18 cellular contexts compared by ENCODE assay signal in the genomic region with DNA sequence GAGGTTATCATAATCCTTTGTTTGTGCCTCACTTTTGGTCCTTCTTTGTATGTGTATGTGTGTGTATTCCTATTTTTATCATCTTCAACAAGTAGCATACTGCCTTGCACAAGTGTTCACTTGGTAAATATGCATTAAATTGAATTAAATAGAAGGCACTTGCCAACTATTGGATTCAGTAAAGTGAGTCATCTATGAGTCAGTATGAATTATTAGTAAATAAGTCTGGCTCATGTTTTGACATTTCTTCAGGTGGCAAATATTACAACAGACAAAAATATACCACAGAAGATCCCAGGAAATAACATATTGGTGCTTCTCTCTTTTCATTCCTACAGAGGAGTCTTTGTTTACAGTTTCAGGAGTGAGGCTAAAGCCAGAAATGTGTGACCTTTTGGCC.
A peak's percentile ranks its signal among the peaks of the same experiment; 100 is the strongest.
DNase-seq lines count a peak whose midpoint lies in the region; ATAC-seq and TF ChIP-seq lines count a peak whose summit lies in the region.
"Had no signal": no experiment of that assay in that cellular context is flagged by ENCODE, and none has a peak within 500 bp of the region (broad histone marks: within the 10 kb centered on the region; RNA-seq: fewer than 3 reads in every experiment).

No MANE protein-coding gene starts in this region.

- H3K4me3 Mint-ChIP-seq in HFFc6 (no peak overlapping the region; the same call in 1 of the 2 replicates), type B pancreatic cell (peak overlapping the region; percentile 1)
- no peak overlapping the region for H3K4me3 Mint-ChIP-seq in activated CD4-positive, alpha-beta T cell treated with anti-CD3 and anti-CD28 coated beads, Interleukin-2, amount 10 ng/mL, durations not matched to agents 24 days and 14 days
- H3K4me3 Mint-ChIP-seq: immature natural killer cell; natural killer cell; stimulated activated effector memory CD8-positive, alpha-beta T cell treated with anti-CD3 and anti-CD28 coated beads, Interleukin-12 subunit alpha, Interleukin-12 subunit beta, amount 100 ng/mL, for 72 hours; T-helper 2 cell treated with Interferon-gamma antibody and Interleukin-4, amounts not matched to agents 5 μg/mL and 100 μg/mL, for 36 hours had no signal

- peak; percentile 63; the same call in 2 of the 3 replicates for ATAC-seq in SK-N-SH treated with all-trans-retinoic acid at 6 μM for 48 hours
- ATAC-seq: natural killer cell; stimulated activated effector memory CD8-positive, alpha-beta T cell treated with anti-CD3 and anti-CD28 coated beads, Interleukin-12 subunit alpha, Interleukin-12 subunit beta, amount 100 ng/mL, for 72 hours had no signal

- TF ChIP-seq CTCF in HFFc6 (IDR thresholded peaks at IDR 0.05) (no peak), type B pancreatic cell (conservative IDR thresholded peaks at IDR 0.05) (no peak)

- H3K27ac Mint-ChIP-seq in HFFc6, result peak overlapping the region; percentile 8; the same call in 1 of the 2 replicates
- H3K27ac Mint-ChIP-seq in type B pancreatic cell, result no peak overlapping the region
- no peak overlapping the region for H3K27ac Mint-ChIP-seq in activated CD4-positive, alpha-beta T cell treated with anti-CD3 and anti-CD28 coated beads, Interleukin-2, amount 10 ng/mL, durations not matched to agents 24 days and 14 days
- H3K27ac Mint-ChIP-seq: immature natural killer cell; natural killer cell; stimulated activated effector memory CD8-positive, alpha-beta T cell treated with anti-CD3 and anti-CD28 coated beads, Interleukin-12 subunit alpha, Interleukin-12 subunit beta, amount 100 ng/mL, for 72 hours; T-helper 2 cell treated with Interferon-gamma antibody and Interleukin-4, amounts not matched to agents 5 μg/mL and 100 μg/mL, for 36 hours had no signal

- intact Hi-C loops in activated CD4-positive, alpha-beta T cell treated with anti-CD3 and anti-CD28 coated beads, Interleukin-2, amount 10 ng/mL, durations not matched to agents 24 days and 14 days (cut with micrococcal nuclease), result no loop called here

- H3K27me3 Mint-ChIP-seq in HFFc6 (ENCODE audit: insufficient read depth) (peaks cover 5% of the 10 kb centered on the region; the same call in 1 of the 2 replicates), type B pancreatic cell (no peaks in the 10 kb centered on the region)
- peaks cover 38% of the 10 kb centered on the region for H3K27me3 Mint-ChIP-seq in activated CD4-positive, alpha-beta T cell treated with anti-CD3 and anti-CD28 coated beads, Interleukin-2, amount 10 ng/mL, durations not matched to agents 24 days and 14 days

- H3K36me3 Mint-ChIP-seq in HFFc6 (ENCODE audit: low read depth), result peaks cover 31% of the 10 kb centered on the region
- H3K36me3 Mint-ChIP-seq in type B pancreatic cell, result no peaks in the 10 kb centered on the region
- H3K36me3 Mint-ChIP-seq in activated CD4-positive, alpha-beta T cell treated with anti-CD3 and anti-CD28 coated beads, Interleukin-2, amount 10 ng/mL, durations not matched to agents 24 days and 14 days (ENCODE audit: low read depth), result no peaks in the 10 kb centered on the region
- H3K36me3 Mint-ChIP-seq: immature natural killer cell; natural killer cell; stimulated activated effector memory CD8-positive, alpha-beta T cell treated with anti-CD3 and anti-CD28 coated beads, Interleukin-12 subunit alpha, Interleukin-12 subunit beta, amount 100 ng/mL, for 72 hours had no signal

- DNase-seq in HFFc6 (peak; percentile 39), fibroblast of peridontal ligament (ENCODE audit: extremely low read depth) (peak; percentile 8), type B pancreatic cell (ENCODE audit: extremely low spot score, unreplicated experiment) (no peak), anterior cingulate cortex (lab: John Stamatoyannopoulos, UW) (no peak), SIG-M5 treated with dmso at 0.1 percent for 504 hours (lab: John Stamatoyannopoulos, UW; ENCODE audit: unreplicated experiment) (no peak)
- no peak for DNase-seq in activated CD4-positive, alpha-beta T cell treated with anti-CD3 and anti-CD28 coated beads, Interleukin-2, amount 10 ng/mL, durations not matched to agents 24 days and 14 days
- DNase-seq: activated CD4-positive, alpha-beta T cell treated with anti-CD3 and anti-CD28 coated beads for 1 hour; activated effector memory CD4-positive, alpha-beta T cell treated with Interleukin-2 at 50 U/mL for 16 hours; cortex of kidney; immature natural killer cell; MM.1S; natural killer cell; NCI-H187 treated with DMSO at 0.1 percent for 48 hours; SHP77; thyroid gland had no signal

- peaks cover 61% of the 10 kb centered on the region for H3K4me1 Mint-ChIP-seq in HFFc6 (ENCODE audit: low read depth)
- H3K4me1 Mint-ChIP-seq in type B pancreatic cell (ENCODE audit: unreplicated experiment), result peaks cover 48% of the 10 kb centered on the region
- H3K4me1 Mint-ChIP-seq in activated CD4-positive, alpha-beta T cell treated with anti-CD3 and anti-CD28 coated beads, Interleukin-2, amount 10 ng/mL, durations not matched to agents 24 days and 14 days, result no peaks in the 10 kb centered on the region
- H3K4me1 Mint-ChIP-seq: immature natural killer cell; natural killer cell; stimulated activated effector memory CD8-positive, alpha-beta T cell treated with anti-CD3 and anti-CD28 coated beads, Interleukin-12 subunit alpha, Interleukin-12 subunit beta, amount 100 ng/mL, for 72 hours had no signal

- H3K9me3 Mint-ChIP-seq in HFFc6, result no peaks in the 10 kb centered on the region
- no peaks in the 10 kb centered on the region for H3K9me3 Mint-ChIP-seq in type B pancreatic cell
- H3K9me3 Mint-ChIP-seq in activated CD4-positive, alpha-beta T cell treated with anti-CD3 and anti-CD28 coated beads, Interleukin-2, amount 10 ng/mL, durations not matched to agents 24 days and 14 days, result no peaks in the 10 kb centered on the region
- H3K9me3 Mint-ChIP-seq: immature natural killer cell; natural killer cell; stimulated activated effector memory CD8-positive, alpha-beta T cell treated with anti-CD3 and anti-CD28 coated beads, Interleukin-12 subunit alpha, Interleukin-12 subunit beta, amount 100 ng/mL, for 72 hours; T-helper 2 cell treated with Interferon-gamma antibody and Interleukin-4, amounts not matched to agents 5 μg/mL and 100 μg/mL, for 36 hours had no signal

TF ChIP-seq in SK-N-SH treated with all-trans-retinoic acid at 6 μM for 48 hours, 23 proteins besides CTCF, POLR2A, EP300 and RAD21:
- TF ChIP-seq ESRRG (CRISPR knock-in tag; IDR thresholded peaks at IDR 0.05) (no peak), ISL1 (CRISPR knock-in tag; IDR thresholded peaks at IDR 0.05) (peak; percentile 64)

Comparison
In these comparisons a context has a peak if more than half of its experiments do, and no peak if none do; other contexts are left out.
1. DNase-seq: peak in HFFc6 (single experiment) and fibroblast of peridontal ligament (single experiment); none in type B pancreatic cell (single experiment), anterior cingulate cortex (0 of 58), SIG-M5 treated with dmso at 0.1 percent for 504 hours (single experiment) and activated CD4-positive, alpha-beta T cell treated with anti-CD3 and anti-CD28 coated beads, Interleukin-2, amount 10 ng/mL, durations not matched to agents 24 days and 14 days (single experiment).